14 cellular contexts compared by ENCODE assay signal in the genomic region with DNA sequence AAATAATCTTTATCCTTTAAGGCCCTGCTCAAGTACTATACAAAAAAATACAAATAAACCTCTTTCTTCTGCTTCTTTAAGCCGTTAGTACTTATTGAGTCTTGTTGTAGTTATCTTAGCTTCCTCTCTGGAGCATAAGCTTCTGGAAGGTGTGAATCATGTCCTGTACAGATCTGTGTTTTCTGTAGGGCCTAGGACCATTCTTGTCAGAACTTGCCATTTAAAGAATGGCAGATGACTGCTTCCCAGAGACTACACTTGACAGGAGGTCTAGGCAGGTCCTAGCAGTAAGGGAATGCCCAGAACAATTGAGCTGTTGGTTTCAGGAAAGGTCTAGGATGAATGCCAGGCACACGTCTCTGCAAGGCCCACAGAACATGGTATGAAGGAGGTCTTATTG. TPM values are rescaled to one million over a fixed set of nuclear protein-coding genes. Genes with fewer than 3 reads are reported as not detected.
DNase-seq lines count a peak whose midpoint lies in the region; ATAC-seq and TF ChIP-seq lines count a peak whose summit lies in the region.
"Had no signal": no experiment of that assay in that cellular context is flagged by ENCODE, and none has a peak within 500 bp of the region (broad histone marks: within the 10 kb centered on the region; RNA-seq: fewer than 3 reads in every experiment).

No MANE protein-coding gene starts in this region.

- no peak for DNase-seq in activated CD4-positive, alpha-beta T cell treated with anti-CD3 and anti-CD28 coated beads for 36 hours
- DNase-seq in activated CD4-positive, alpha-beta T cell treated with anti-CD3 and anti-CD28 coated beads for 4 hours: no peak
- DNase-seq in RWPE2 (ENCODE audit: low spot score) (no peak), mammary epithelial cell (peak; percentile 97), natural killer cell (no peak), ureter (ENCODE audit: low spot score) (no peak), medulla oblongata (ENCODE audit: extremely low spot score) (no peak)
- DNase-seq: activated CD4-positive, alpha-beta T cell treated with anti-CD3 and anti-CD28 coated beads, Interleukin-2, amount 50 U/mL, for 48 hours; DMS 273 treated with DMSO at 0.1 percent for 48 hours; NCI-H1694 treated with DMSO at 0.1 percent for 48 hours; NCI-H748 treated with DMSO at 0.1 percent for 48 hours had no signal

- peaks cover 97% of the 10 kb centered on the region for H3K79me2 ChIP-seq in mammary epithelial cell (ENCODE audit: insufficient read depth, low read length)

- intact Hi-C loops in activated CD4-positive, alpha-beta T cell treated with anti-CD3 and anti-CD28 coated beads for 36 hours (cut with DNase I, micrococcal nuclease): loop anchor here (1.0 to 10.0 kb wide), 5 partner anchors 10 to 1058 kb away; a partner anchor contains a TSS
- intact Hi-C loops in mammary epithelial cell (cut with micrococcal nuclease): no loop called here
- intact Hi-C loops in natural killer cell (cut with micrococcal nuclease): loop anchor here (5.0 to 10.0 kb wide), 2 partner anchors 388 to 765 kb away; no protein-coding TSS in a partner anchor

- peaks cover 2% of the 10 kb centered on the region for H3K9me3 Mint-ChIP-seq in activated CD4-positive, alpha-beta T cell treated with anti-CD3 and anti-CD28 coated beads for 36 hours (ENCODE audit: low read depth)
- H3K9me3 Mint-ChIP-seq in natural killer cell: no peaks in the 10 kb centered on the region

- ATAC-seq in activated CD4-positive, alpha-beta T cell treated with anti-CD3 and anti-CD28 coated beads for 36 hours: peak; percentile 51
- ATAC-seq in RWPE2 (ENCODE audit: low read depth) (peak; percentile 90), natural killer cell (no peak), HG02798 (IDR thresholded peaks at IDR 0.05; ENCODE audit: poor library complexity, unreplicated experiment) (no peak)
- ATAC-seq: A549, HepG2 had no signal

- H3K27ac Mint-ChIP-seq in activated CD4-positive, alpha-beta T cell treated with anti-CD3 and anti-CD28 coated beads for 36 hours: peak overlapping the region; percentile 93
- H3K27ac Mint-ChIP-seq in natural killer cell: peak overlapping the region; percentile 94 to 96

- peaks cover 36% of the 10 kb centered on the region for H3K4me1 ChIP-seq in RWPE2 (ENCODE audit: insufficient read depth, poor library complexity, severe bottlenecking)
- H3K4me1 ChIP-seq in mammary epithelial cell (ENCODE audit: insufficient read depth, low read length): peaks cover 44% of the 10 kb centered on the region

- H3K4me1 Mint-ChIP-seq in activated CD4-positive, alpha-beta T cell treated with anti-CD3 and anti-CD28 coated beads for 36 hours: peaks cover 96% of the 10 kb centered on the region
- H3K4me1 Mint-ChIP-seq in natural killer cell: peaks cover 79 to 83% of the 10 kb centered on the region in 2 donors

- in situ Hi-C loops in mammary epithelial cell (cut with MboI; ENCODE audit: low sequenced_read_pairs in 2 of 2): loop anchor here in 1 of 2 donors (25.0 kb wide), 1 partner anchor 293 kb away; no protein-coding TSS in a partner anchor

- H3K9me3 ChIP-seq in RWPE2 (ENCODE audit: severe bottlenecking) (no peaks in the 10 kb centered on the region), mammary epithelial cell (replicated peaks; ENCODE audit: insufficient read depth, low read length) (no peaks in the 10 kb centered on the region)
- H3K9me3 ChIP-seq: A549 had no signal

- H2AFZ ChIP-seq in mammary epithelial cell (ENCODE audit: low read depth, low read length): peak overlapping the region; percentile 38

- WGBS in mammary epithelial cell (ENCODE audit: low coverage, missing lambda C conversion rate): 0% methylated on average over 2 of the region's 2 CpGs

- H3K27ac ChIP-seq in RWPE2 (ENCODE audit: poor library complexity, severe bottlenecking) (peak overlapping the region; percentile 77), mammary epithelial cell (ENCODE audit: insufficient read depth, low read depth, low read length) (peak overlapping the region; percentile 79)
- H3K27ac ChIP-seq: A549 had no signal

- H3K4me3 ChIP-seq in RWPE2 (ENCODE audit: severe bottlenecking) (no peak overlapping the region), mammary epithelial cell (replicated peaks in 1 of 3; ENCODE audit: insufficient read depth in 1 of 3, low read depth in 2 of 3, low read length in 3 of 3) (peak overlapping the region in 1 of 3 experiments; percentile 8)
- H3K4me3 ChIP-seq: A549 had no signal

- H3K27me3 Mint-ChIP-seq in activated CD4-positive, alpha-beta T cell treated with anti-CD3 and anti-CD28 coated beads for 36 hours: no peaks in the 10 kb centered on the region
- H3K27me3 Mint-ChIP-seq in natural killer cell (ENCODE audit: low read depth in 2 of 2): no peaks in the 10 kb centered on the region

- CTCF ChIA-PET in activated CD4-positive, alpha-beta T cell treated with anti-CD3 and anti-CD28 coated beads for 36 hours (lab: Charles Lee): interaction anchor here (0.9 kb wide), 1 partner anchor 27 kb away, joined by 3 read pairs; no protein-coding TSS in a partner anchor
- CTCF ChIA-PET in mammary epithelial cell (lab: Charles Lee; ENCODE audit: low non-redundant PET): no interaction called here

- peak overlapping the region; percentile 66 for H3K4me2 ChIP-seq in mammary epithelial cell (ENCODE audit: insufficient read depth, low read depth, low read length)
- H3K4me2 ChIP-seq: A549 had no signal

- TF ChIP-seq CTCF in RWPE2 (IDR thresholded peaks at IDR 0.05; ENCODE audit: poor library complexity, severe bottlenecking): no peak
- TF ChIP-seq CTCF in mammary epithelial cell (conservative IDR thresholded peaks at IDR 0.05 in 1 of 2, IDR thresholded peaks at IDR 0.05 in 1 of 2; ENCODE audit: extremely low read depth in 1 of 2, insufficient read depth in 1 of 2, low read depth in 1 of 2, low read length in 2 of 2): no peak
- no peak for TF ChIP-seq CTCF in natural killer cell (IDR thresholded peaks at IDR 0.05)

- H3K36me3 ChIP-seq in RWPE2 (ENCODE audit: low read depth): no peaks in the 10 kb centered on the region
- H3K36me3 ChIP-seq in mammary epithelial cell (ENCODE audit: insufficient read depth, low read length): no peaks in the 10 kb centered on the region

- H3K4me3 Mint-ChIP-seq in activated CD4-positive, alpha-beta T cell treated with anti-CD3 and anti-CD28 coated beads for 36 hours: peak overlapping the region; percentile 13
- peak overlapping the region; percentile 65 for H3K4me3 Mint-ChIP-seq in natural killer cell

- H3K9ac ChIP-seq in mammary epithelial cell (ENCODE audit: insufficient read depth, low read length): no peak overlapping the region

- dilution Hi-C loops in mammary epithelial cell (cut with HindIII; ENCODE audit: low sequenced_read_pairs): no loop called here

- no peaks in the 10 kb centered on the region for H4K20me1 ChIP-seq in mammary epithelial cell (ENCODE audit: insufficient read depth, low read length)

- POLR2A ChIA-PET in activated CD4-positive, alpha-beta T cell treated with anti-CD3 and anti-CD28 coated beads for 36 hours (lab: Charles Lee): no interaction called here

- peaks cover 10% of the 10 kb centered on the region for H3K36me3 Mint-ChIP-seq in activated CD4-positive, alpha-beta T cell treated with anti-CD3 and anti-CD28 coated beads for 36 hours (ENCODE audit: low read depth)
- no peaks in the 10 kb centered on the region for H3K36me3 Mint-ChIP-seq in natural killer cell

- no peaks in the 10 kb centered on the region for H3K27me3 ChIP-seq in RWPE2 (ENCODE audit: insufficient read depth, poor library complexity, severe bottlenecking)
- H3K27me3 ChIP-seq in mammary epithelial cell (ENCODE audit: insufficient read depth, low read length): no peaks in the 10 kb centered on the region

- no TSS peak for BruUV-seq in mammary epithelial cell (replicated peaks; lab: Mats Ljungman, UMichigan)

RNA-seq across cellular contexts. Expression of a gene that starts 12.9 kb away (rescaled TPM):
- 10 to 100 TPM; 46.9 to 49.0 TPM for total RNA-seq in activated CD4-positive, alpha-beta T cell treated with anti-CD3 and anti-CD28 coated beads for 36 hours
- total RNA-seq in mammary epithelial cell (10 to 100 TPM; 51.2 to 89.2 TPM), natural killer cell (10 to 100 TPM; 34.1 to 57.5 (median 42.1) TPM), ureter (54.1 TPM)
- polyA plus RNA-seq in mammary epithelial cell: 48.0 TPM
- 71.3 TPM for polyA minus RNA-seq in mammary epithelial cell

Comparison
In these comparisons a context has a peak if more than half of its experiments do, and no peak if none do; other contexts are left out.
1. ATAC-seq: peak in activated CD4-positive, alpha-beta T cell treated with anti-CD3 and anti-CD28 coated beads for 36 hours (single experiment) and RWPE2 (single experiment); none in natural killer cell (0 of 3) and HG02798 (single experiment).